In the genomic region with DNA sequence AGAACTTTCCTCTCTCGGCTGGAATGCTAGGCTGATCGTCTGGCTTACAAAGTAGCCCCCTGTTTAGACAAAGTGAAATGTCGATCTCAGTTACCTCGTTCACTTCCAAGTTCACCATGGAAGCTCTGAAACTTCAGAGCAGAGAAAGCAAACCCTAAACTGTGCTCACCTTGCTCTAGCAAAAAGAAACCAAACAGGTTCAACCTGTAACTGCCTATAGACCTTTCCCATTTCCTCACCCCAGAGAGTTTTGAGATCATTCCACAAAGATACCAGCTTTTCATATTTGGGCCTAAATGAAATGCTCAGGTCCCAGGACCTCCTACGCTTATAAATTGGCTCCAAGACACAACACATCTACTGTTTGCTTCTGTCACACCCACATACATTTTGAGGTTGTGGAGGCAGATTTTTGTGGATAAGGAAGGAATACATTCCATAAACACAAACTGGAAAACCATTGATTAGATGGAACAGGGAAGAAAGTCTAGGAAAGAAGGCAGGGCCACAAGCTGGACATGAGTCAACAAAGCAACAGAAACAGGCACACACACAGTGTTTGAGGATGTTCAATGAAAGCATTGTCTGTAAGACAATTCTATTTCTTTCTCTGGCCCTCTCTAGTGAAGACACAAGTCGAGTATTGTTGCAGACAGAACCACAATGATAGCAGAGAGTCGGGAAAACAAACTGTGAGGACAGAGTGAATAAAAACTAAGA, we compare ENCODE assay signal across 15 cellular contexts. TPM values are rescaled to one million over a fixed set of nuclear protein-coding genes. Genes with fewer than 3 reads are reported as not detected.
DNase-seq lines count a peak whose midpoint lies in the region; ATAC-seq and TF ChIP-seq lines count a peak whose summit lies in the region.
"Had no signal": no experiment of that assay in that cellular context is flagged by ENCODE, and none has a peak within 500 bp of the region (broad histone marks: within the 10 kb centered on the region; RNA-seq: fewer than 3 reads in every experiment).

No MANE protein-coding gene starts in this region.

- no peak overlapping the region for H3K27ac Mint-ChIP-seq in stimulated activated naive B cell treated with anti-CD40 and anti-IgM and Interleukin-4, amounts not matched to agents 10 μg/mL and 1 μg/mL and 100 μg/mL, for 72 hours

- H3K9ac ChIP-seq in smooth muscle cell (ENCODE audit: low read depth), result no peak overlapping the region
- H3K9ac ChIP-seq: BLaER1, SK-N-SH had no signal

- no peak for ATAC-seq in activated CD4-positive, CD25-positive, alpha-beta regulatory T cell treated with anti-CD3 and anti-CD28 coated beads, Interleukin-2, amount 50 U/mL, for 24 hours
- ATAC-seq in stimulated activated naive B cell treated with anti-CD40 and anti-IgM and Interleukin-4, amounts not matched to agents 10 μg/mL and 1 μg/mL and 100 μg/mL, for 72 hours (replicated peaks), result no peak
- ATAC-seq: gastroesophageal sphincter had no signal

- H3K36me3 Mint-ChIP-seq in stimulated activated naive B cell treated with anti-CD40 and anti-IgM and Interleukin-4, amounts not matched to agents 10 μg/mL and 1 μg/mL and 100 μg/mL, for 72 hours, result peaks cover 11 to 15% of the 10 kb centered on the region in 2 donors

- H3K27ac ChIP-seq in angular gyrus (ENCODE audit: low read depth, low read length) (peak overlapping the region; percentile 99), smooth muscle cell (ENCODE audit: low read depth) (no peak overlapping the region)
- H3K27ac ChIP-seq: BLaER1, gastroesophageal sphincter, tibial artery had no signal

- peaks cover 25 to 31% of the 10 kb centered on the region in 2 donors for H3K4me1 Mint-ChIP-seq in stimulated activated naive B cell treated with anti-CD40 and anti-IgM and Interleukin-4, amounts not matched to agents 10 μg/mL and 1 μg/mL and 100 μg/mL, for 72 hours

- 76% methylated on average over 7 of the region's 7 CpGs for WGBS in smooth muscle cell (ENCODE audit: low lambda C conversion rate)

- peak; percentile 84 for DNase-seq in HT-29 (ENCODE audit: low spot score)
- peak; percentile 58 for DNase-seq in islet precursor cell
- DNase-seq in smooth muscle cell (lab: John Stamatoyannopoulos, UW; ENCODE audit: unreplicated experiment), result no peak
- DNase-seq in AG08395 (ENCODE audit: low spot score), result no peak
- DNase-seq in cortex of kidney (lab: John Stamatoyannopoulos, UW), result no peak
- DNase-seq in stimulated activated naive B cell treated with anti-CD40 and anti-IgM and Interleukin-4, amounts not matched to agents 10 μg/mL and 1 μg/mL and 100 μg/mL, for 72 hours, result no peak
- DNase-seq: activated naive CD4-positive, alpha-beta T cell; effector CD4-positive, alpha-beta T cell; NCI-H2081 treated with DMSO at 0.1 percent for 48 hours; SK-N-SH; tibial artery had no signal

- no peaks in the 10 kb centered on the region for H3F3A ChIP-seq in smooth muscle cell (ENCODE audit: low read depth)

- H3K9me3 ChIP-seq in smooth muscle cell (replicated peaks; ENCODE audit: low read depth), result no peaks in the 10 kb centered on the region
- H3K9me3 ChIP-seq: SK-N-SH, tibial artery had no signal

- no peaks in the 10 kb centered on the region for H3K79me2 ChIP-seq in smooth muscle cell (ENCODE audit: low read depth)

- H4K20me1 ChIP-seq in smooth muscle cell (ENCODE audit: low read depth), result no peaks in the 10 kb centered on the region
- H4K20me1 ChIP-seq: BLaER1 had no signal

- no peak overlapping the region for H3K4me2 ChIP-seq in smooth muscle cell
- H3K4me2 ChIP-seq: BLaER1, SK-N-SH had no signal

- H3K9me3 Mint-ChIP-seq in stimulated activated naive B cell treated with anti-CD40 and anti-IgM and Interleukin-4, amounts not matched to agents 10 μg/mL and 1 μg/mL and 100 μg/mL, for 72 hours, result peaks cover 9 to 15% of the 10 kb centered on the region in 2 donors

- H3K27me3 ChIP-seq in smooth muscle cell (ENCODE audit: low read depth), result no peaks in the 10 kb centered on the region
- H3K27me3 ChIP-seq: BLaER1, gastroesophageal sphincter, tibial artery had no signal

- H3K4me3 Mint-ChIP-seq in stimulated activated naive B cell treated with anti-CD40 and anti-IgM and Interleukin-4, amounts not matched to agents 10 μg/mL and 1 μg/mL and 100 μg/mL, for 72 hours, result no peak overlapping the region

- no peaks in the 10 kb centered on the region for H3K27me3 Mint-ChIP-seq in stimulated activated naive B cell treated with anti-CD40 and anti-IgM and Interleukin-4, amounts not matched to agents 10 μg/mL and 1 μg/mL and 100 μg/mL, for 72 hours

- H2AFZ ChIP-seq in smooth muscle cell (ENCODE audit: low read depth), result peak overlapping the region; percentile 0

- no peak for TF ChIP-seq CTCF in smooth muscle cell (IDR thresholded peaks at IDR 0.05; ENCODE audit: borderline replicate concordance, insufficient read depth, poor library complexity, severe bottlenecking)

- H3K36me3 ChIP-seq in smooth muscle cell (ENCODE audit: low read depth), result no peaks in the 10 kb centered on the region
- H3K36me3 ChIP-seq: BLaER1, gastroesophageal sphincter, tibial artery had no signal

- peaks cover 9% of the 10 kb centered on the region for H3K4me1 ChIP-seq in smooth muscle cell (ENCODE audit: low read depth)
- H3K4me1 ChIP-seq: gastroesophageal sphincter, tibial artery had no signal

- H3K4me3 ChIP-seq in smooth muscle cell, result no peak overlapping the region
- H3K4me3 ChIP-seq: BLaER1, gastroesophageal sphincter, tibial artery had no signal

RNA-seq across cellular contexts. Expression of gene TGIF1, which starts 52.8 kb away (rescaled TPM):
- 241 and 264 TPM in 2 replicates for total RNA-seq in HT-29 (2014; rRNA removed; shearing (Covaris generic))
- 143 and 165 TPM in 2 replicates for total RNA-seq in smooth muscle cell
- polyA plus RNA-seq in smooth muscle cell, result 96.7 and 127 TPM in 2 replicates

Comparison
In these comparisons a context has a peak if more than half of its experiments do, and no peak if none do; other contexts are left out.
1. DNase-seq: peak in HT-29 (single experiment) and islet precursor cell (single experiment); none in smooth muscle cell (single experiment), AG08395 (single experiment), cortex of kidney (single experiment) and stimulated activated naive B cell treated with anti-CD40 and anti-IgM and Interleukin-4, amounts not matched to agents 10 μg/mL and 1 μg/mL and 100 μg/mL, for 72 hours (single experiment).